In the genomic region with DNA sequence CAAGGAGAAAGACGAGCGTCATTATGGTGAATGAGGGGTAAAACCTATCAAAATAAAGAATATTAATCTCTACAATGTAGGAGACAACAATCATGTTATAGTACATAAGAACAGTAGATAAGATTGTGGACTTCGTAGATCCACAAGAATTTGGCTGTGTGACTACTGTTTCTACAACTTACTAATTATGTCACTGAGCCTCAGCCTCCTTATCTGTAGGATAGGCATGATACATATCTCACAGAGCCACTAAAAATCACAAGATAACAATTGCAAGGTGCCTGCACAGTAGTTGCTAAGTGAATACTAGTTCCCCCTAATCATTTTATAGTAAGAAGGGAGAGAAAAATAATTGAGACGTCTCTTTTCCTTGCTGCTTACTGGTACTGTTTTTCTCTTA, we compare ENCODE assay signal across 25 cellular contexts.
"Had no signal": no experiment of that assay in that cellular context is flagged by ENCODE, and none has a peak within 500 bp of the region (broad histone marks: within the 10 kb centered on the region; RNA-seq: fewer than 3 reads in every experiment).

No MANE protein-coding gene starts in this region.

- H3K9me3 Mint-ChIP-seq: dendritic cell treated with granulocyte-macrophage colony-stimulating factor and Interleukin-4, amounts not matched to agents 40 ng/mL and 50 ng/mL, for 4 days; effector memory CD8-positive, alpha-beta T cell had no signal

- H3K9me3 ChIP-seq: colonic mucosa, esophagus muscularis mucosa, esophagus squamous epithelium, gastrocnemius medialis, gastroesophageal sphincter had no signal

- H3K4me3 Mint-ChIP-seq: dendritic cell treated with granulocyte-macrophage colony-stimulating factor and Interleukin-4, amounts not matched to agents 40 ng/mL and 50 ng/mL, for 4 days; effector memory CD8-positive, alpha-beta T cell; endodermal cell had no signal

- H3K27ac Mint-ChIP-seq: dendritic cell treated with granulocyte-macrophage colony-stimulating factor and Interleukin-4, amounts not matched to agents 40 ng/mL and 50 ng/mL, for 4 days; effector memory CD8-positive, alpha-beta T cell; endodermal cell had no signal

- H3K27me3 Mint-ChIP-seq: dendritic cell treated with granulocyte-macrophage colony-stimulating factor and Interleukin-4, amounts not matched to agents 40 ng/mL and 50 ng/mL, for 4 days; effector memory CD8-positive, alpha-beta T cell had no signal

- H3K27ac ChIP-seq: colonic mucosa, coronary artery, dorsolateral prefrontal cortex, epithelial cell of prostate, esophagus muscularis mucosa, esophagus squamous epithelium, foreskin keratinocyte, gastrocnemius medialis, gastroesophageal sphincter, heart left ventricle, heart right ventricle had no signal

- H3K4me1 ChIP-seq: colonic mucosa, esophagus muscularis mucosa, esophagus squamous epithelium, gastrocnemius medialis, gastroesophageal sphincter had no signal

- H3K4me3 ChIP-seq: colonic mucosa, coronary artery, dorsolateral prefrontal cortex, esophagus muscularis mucosa, esophagus squamous epithelium, gastrocnemius medialis, gastroesophageal sphincter, heart left ventricle, heart right ventricle had no signal

- H3K36me3 ChIP-seq: colonic mucosa had no signal

- DNase-seq: colonic mucosa; cortex of kidney; dermis blood vessel endothelial cell; dorsolateral prefrontal cortex; effector CD4-positive, alpha-beta T cell; effector CD8-positive, alpha-beta T cell; effector memory CD4-positive, alpha-beta T cell; effector memory CD8-positive, alpha-beta T cell; endodermal cell; erythroblast; esophagus squamous epithelium; foreskin fibroblast; foreskin keratinocyte; foreskin melanocyte; gastrocnemius medialis; glutamatergic neuron; head of caudate nucleus; heart left ventricle; heart right ventricle had no signal

- ATAC-seq: effector memory CD8-positive, alpha-beta T cell; esophagus mucosa; foreskin keratinocyte; gastrocnemius medialis; gastroesophageal sphincter; heart left ventricle; heart right ventricle had no signal

- H3K27me3 ChIP-seq: colonic mucosa, dorsolateral prefrontal cortex, esophagus muscularis mucosa, esophagus squamous epithelium, foreskin keratinocyte, gastrocnemius medialis, gastroesophageal sphincter, heart left ventricle, heart right ventricle had no signal

- H3K4me1 Mint-ChIP-seq: endodermal cell had no signal
